Comparison of ENCODE assay signal across 8 cellular contexts in the genomic region with DNA sequence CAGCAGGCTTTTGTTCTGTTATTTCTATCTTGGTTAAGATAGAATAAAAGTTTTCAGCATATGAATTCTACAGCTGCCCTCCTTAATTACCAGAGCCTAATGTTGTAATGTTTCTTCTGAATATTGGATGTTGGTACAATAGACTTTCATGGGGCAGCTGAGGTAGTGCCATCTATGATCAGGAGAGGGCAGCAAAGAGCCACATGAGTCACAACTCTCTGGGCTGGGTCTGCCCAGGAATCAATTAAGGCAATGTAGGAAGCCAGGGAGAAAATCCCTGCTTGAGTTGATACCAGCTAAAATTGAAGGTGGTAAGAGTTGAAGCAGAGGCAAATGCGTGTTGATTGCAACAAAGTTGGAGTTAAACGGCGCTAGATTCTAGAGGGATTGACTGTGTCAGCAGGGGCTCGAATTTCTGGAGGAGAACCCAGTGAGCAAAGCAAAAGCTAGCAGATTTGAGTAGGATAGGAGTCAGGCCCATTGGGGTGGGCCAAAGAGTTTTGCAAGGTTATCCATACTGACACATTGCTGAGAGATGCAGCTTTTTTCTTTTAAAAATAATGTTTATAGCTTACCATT. TPM values are rescaled to one million over a fixed set of nuclear protein-coding genes. Genes with fewer than 3 reads are reported as not detected.
DNase-seq lines count a peak whose midpoint lies in the region; ATAC-seq and TF ChIP-seq lines count a peak whose summit lies in the region.

No MANE protein-coding gene starts in this region.

- no peak overlapping the region for H3K27ac ChIP-seq in heart right ventricle

- no peaks in the 10 kb centered on the region for H3K36me3 ChIP-seq in heart right ventricle

- DNase-seq in DMS114 treated with DMSO at 0.1 percent for 48 hours (lab: John Stamatoyannopoulos, UW; ENCODE audit: unreplicated experiment): peak; percentile 56
- DNase-seq in Kasumi-1 (lab: John Stamatoyannopoulos, UW): peak; percentile 56 to 70
- DNase-seq in SKM-1 (lab: John Stamatoyannopoulos, UW; ENCODE audit: unreplicated experiment): peak; percentile 17
- DNase-seq in activated naive CD8-positive, alpha-beta T cell treated with anti-CD3 and anti-CD28 coated beads, Interleukin-2, amount 50 U/mL, for 16 hours (ENCODE audit: low read depth, low spot score): peak; percentile 27
- peak; percentile 29 to 38 for DNase-seq in heart right ventricle
- peak; percentile 47 for DNase-seq in putamen (ENCODE audit: low spot score)
- DNase-seq in NCI-H187 treated with DMSO at 0.1 percent for 48 hours (lab: John Stamatoyannopoulos, UW): no peak

- H3K4me3 ChIP-seq in heart right ventricle: no peak overlapping the region

- ATAC-seq in GM21528 (IDR thresholded peaks at IDR 0.05; ENCODE audit: low FRiP score, unreplicated experiment) (peak; percentile 81), heart right ventricle (peak; percentile 62 to 86 (median 76))

- WGBS in heart right ventricle, 2 donors: 24% methylated on average over 4 of the region's 4 CpGs

- no peaks in the 10 kb centered on the region for H3K4me1 ChIP-seq in heart right ventricle

- no peaks in the 10 kb centered on the region for H3K9me3 ChIP-seq in heart right ventricle

- intact Hi-C loops in heart right ventricle (cut with DNase I): loop anchor here in 1 of 10 donors (10.0 kb wide), 2 partner anchors 271 to 581 kb away; no protein-coding TSS in a partner anchor

- peaks cover 0 to 4% (median 0%) of the 10 kb centered on the region in 7 donors for H3K27me3 ChIP-seq in heart right ventricle

- peak; percentile 62 to 89 (median 87) for TF ChIP-seq CTCF in heart right ventricle (IDR thresholded peaks at IDR 0.05)

RNA-seq across cellular contexts. Expression of a gene that starts 10.6 kb away (rescaled TPM):
- not detected for total RNA-seq in heart right ventricle
- polyA plus RNA-seq in heart right ventricle: not detected
